28 cellular contexts compared by ENCODE assay signal in the genomic region with DNA sequence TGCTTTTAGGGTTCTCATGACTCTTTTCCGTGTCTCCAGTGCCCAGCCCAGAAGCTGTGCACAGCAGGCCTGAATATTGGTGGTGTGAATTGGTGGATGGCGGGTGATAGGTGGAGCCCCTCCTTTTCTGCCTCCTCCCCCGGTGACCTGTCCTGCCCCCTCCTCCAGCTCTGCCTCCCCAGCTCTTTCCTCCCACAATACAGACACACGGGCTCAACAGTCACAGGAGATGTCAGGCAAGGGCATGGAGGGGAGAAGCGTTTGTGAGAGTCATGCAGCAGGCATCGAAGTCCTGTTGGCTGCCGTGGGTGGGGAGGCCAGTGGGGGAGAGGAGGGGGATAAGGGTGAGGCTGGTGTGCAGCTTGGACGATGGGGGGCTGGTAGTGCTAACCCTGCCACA. TPM values are rescaled to one million over a fixed set of nuclear protein-coding genes. Genes with fewer than 3 reads are reported as not detected.
"Had no signal": no experiment of that assay in that cellular context is flagged by ENCODE, and none has a peak within 500 bp of the region (broad histone marks: within the 10 kb centered on the region; RNA-seq: fewer than 3 reads in every experiment).

No MANE protein-coding gene starts in this region.

- H2AFZ ChIP-seq: parathyroid adenoma had no signal

- DNase-seq: colonic mucosa; effector CD8-positive, alpha-beta T cell; endodermal cell; foreskin fibroblast; gastrocnemius medialis; left ventricle myocardium superior; lower lobe of right lung; naive thymus-derived CD4-positive, alpha-beta T cell; right cardiac atrium; sigmoid colon; stimulated activated CD4-positive, alpha-beta T cell treated with anti-CD3 and anti-CD28 coated beads, Interleukin-2, amount 100 ng/mL, for 24 hours; stimulated activated CD4-positive, alpha-beta T cell treated with anti-CD3 and anti-CD28 coated beads, Interleukin-4, amount 100 ng/mL, for 24 hours; stimulated activated naive CD4-positive, alpha-beta T cell treated with Interleukin-2 at 50 U/mL for 16 hours; stomach; thyroid gland; trophoblast cell had no signal

- H3K9me3 Mint-ChIP-seq: dendritic cell treated with granulocyte-macrophage colony-stimulating factor and Interleukin-4, amounts not matched to agents 40 ng/mL and 50 ng/mL, for 4 days; endodermal cell; memory B cell; mesothelial cell of epicardium; naive thymus-derived CD4-positive, alpha-beta T cell; nephron; stimulated activated effector memory CD8-positive, alpha-beta T cell treated with anti-CD3 and anti-CD28 coated beads, Interleukin-12 subunit alpha, Interleukin-12 subunit beta, amount 100 ng/mL, for 72 hours had no signal

- H3K36me3 ChIP-seq: colonic mucosa, gastrocnemius medialis, lower lobe of right lung, neutrophil, prostate gland had no signal

- FAIRE-seq: keratinocyte had no signal

- H3K27ac Mint-ChIP-seq: dendritic cell treated with granulocyte-macrophage colony-stimulating factor and Interleukin-4, amounts not matched to agents 40 ng/mL and 50 ng/mL, for 4 days; endodermal cell; memory B cell; mesothelial cell of epicardium; nephron; stimulated activated effector memory CD8-positive, alpha-beta T cell treated with anti-CD3 and anti-CD28 coated beads, Interleukin-12 subunit alpha, Interleukin-12 subunit beta, amount 100 ng/mL, for 72 hours had no signal

- ATAC-seq: esophagus mucosa; gastrocnemius medialis; left ventricle myocardium superior; lower lobe of right lung; naive thymus-derived CD4-positive, alpha-beta T cell; right cardiac atrium; stimulated activated effector memory CD8-positive, alpha-beta T cell treated with anti-CD3 and anti-CD28 coated beads, Interleukin-12 subunit alpha, Interleukin-12 subunit beta, amount 100 ng/mL, for 72 hours had no signal

- H3K79me2 ChIP-seq: parathyroid adenoma had no signal

- H3K27ac ChIP-seq: colonic mucosa, epithelial cell of prostate, gastrocnemius medialis, lower lobe of right lung, neutrophil, parathyroid adenoma, prostate gland, sigmoid colon, stomach, thyroid gland had no signal

- H3K4me3 Mint-ChIP-seq: dendritic cell treated with granulocyte-macrophage colony-stimulating factor and Interleukin-4, amounts not matched to agents 40 ng/mL and 50 ng/mL, for 4 days; endodermal cell; memory B cell; mesothelial cell of epicardium; naive thymus-derived CD4-positive, alpha-beta T cell; nephron; stimulated activated effector memory CD8-positive, alpha-beta T cell treated with anti-CD3 and anti-CD28 coated beads, Interleukin-12 subunit alpha, Interleukin-12 subunit beta, amount 100 ng/mL, for 72 hours had no signal

- H3K9ac ChIP-seq: parathyroid adenoma had no signal

- H3K4me3 ChIP-seq: colonic mucosa, gastrocnemius medialis, lower lobe of right lung, prostate gland, sigmoid colon, stomach, thyroid gland had no signal

- H3K27me3 Mint-ChIP-seq: dendritic cell treated with granulocyte-macrophage colony-stimulating factor and Interleukin-4, amounts not matched to agents 40 ng/mL and 50 ng/mL, for 4 days had no signal

- H3K36me3 Mint-ChIP-seq: memory B cell; mesothelial cell of epicardium; naive thymus-derived CD4-positive, alpha-beta T cell; stimulated activated effector memory CD8-positive, alpha-beta T cell treated with anti-CD3 and anti-CD28 coated beads, Interleukin-12 subunit alpha, Interleukin-12 subunit beta, amount 100 ng/mL, for 72 hours had no signal

- H3K9me3 ChIP-seq: colonic mucosa, gastrocnemius medialis, lower lobe of right lung, neutrophil, prostate gland, sigmoid colon, stomach, thyroid gland had no signal

- H3K27me3 ChIP-seq: colonic mucosa, gastrocnemius medialis, neutrophil, sigmoid colon, stomach, thyroid gland had no signal

- H3K4me1 ChIP-seq: colonic mucosa, gastrocnemius medialis, lower lobe of right lung, parathyroid adenoma, prostate gland, sigmoid colon, stomach, thyroid gland had no signal

- H3K4me1 Mint-ChIP-seq: endodermal cell; memory B cell; mesothelial cell of epicardium; nephron; stimulated activated effector memory CD8-positive, alpha-beta T cell treated with anti-CD3 and anti-CD28 coated beads, Interleukin-12 subunit alpha, Interleukin-12 subunit beta, amount 100 ng/mL, for 72 hours had no signal

RNA-seq across cellular contexts. Expression of gene MROH7, which starts 56.8 kb away (rescaled TPM):
- total RNA-seq: glomerular endothelial cell had no signal
- polyA plus RNA-seq: keratinocyte; naive thymus-derived CD4-positive, alpha-beta T cell had no signal
